23 cellular contexts compared by ENCODE assay signal in the genomic region with DNA sequence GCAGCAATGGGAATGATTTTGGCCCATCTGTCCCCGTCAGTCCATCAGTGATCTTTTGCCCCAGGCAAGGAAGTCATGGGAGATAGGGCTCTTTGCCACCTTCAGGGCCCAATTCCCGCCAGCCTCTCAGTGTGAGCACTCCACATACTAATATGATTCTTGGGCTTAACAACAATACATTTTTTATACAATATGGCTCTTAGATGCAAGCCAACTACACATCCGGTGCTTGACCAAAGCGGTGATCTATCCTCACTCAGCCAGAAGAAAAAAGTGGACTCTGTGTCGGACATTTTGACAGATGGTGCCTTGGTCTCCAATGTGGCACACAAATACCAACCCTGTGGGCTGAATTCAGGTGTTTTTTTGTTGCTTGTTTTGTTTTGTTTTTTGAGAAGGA.
A peak's percentile ranks its signal among the peaks of the same experiment; 100 is the strongest.
DNase-seq lines count a peak whose midpoint lies in the region; ATAC-seq lines count a peak whose summit lies in the region.
"Had no signal": no experiment of that assay in that cellular context is flagged by ENCODE, and none has a peak within 500 bp of the region (broad histone marks: within the 10 kb centered on the region; RNA-seq: fewer than 3 reads in every experiment).

No MANE protein-coding gene starts in this region.

- no peaks in the 10 kb centered on the region for H3K27me3 ChIP-seq in SJCRH30

- H3K4me1 Mint-ChIP-seq in T-helper 1 cell treated with Interleukin-12 subunit alpha and Interleukin-12 subunit beta and Interleukin-4 antibody, amounts not matched to agents 30 μg/mL and 1 μg/mL, for 36 hours (ENCODE audit: low read depth), result peaks cover 37% of the 10 kb centered on the region
- peaks cover 21% of the 10 kb centered on the region for H3K4me1 Mint-ChIP-seq in activated T-helper 17 cell treated with anti-CD3 and anti-CD28 coated beads, Interleukin-2, amount 50 U/mL, for 72 hours

- no peak overlapping the region for H3K4me3 Mint-ChIP-seq in T-helper 1 cell treated with Interleukin-12 subunit alpha and Interleukin-12 subunit beta and Interleukin-4 antibody, amounts not matched to agents 30 μg/mL and 1 μg/mL, for 36 hours
- no peak overlapping the region for H3K4me3 Mint-ChIP-seq in activated T-helper 17 cell treated with anti-CD3 and anti-CD28 coated beads, Interleukin-2, amount 50 U/mL, for 72 hours
- H3K4me3 Mint-ChIP-seq: B cell; CD14-positive monocyte; CD4-positive, alpha-beta memory T cell had no signal

- H3K4me1 ChIP-seq in SJCRH30, result peaks cover 7% of the 10 kb centered on the region; the same call in 1 of the 2 replicates
- H3K4me1 ChIP-seq: A549 had no signal

- no peak for DNase-seq in T-helper 1 cell
- peak; percentile 34 to 64 for DNase-seq in SJCRH30
- peak; percentile 55 for DNase-seq in cerebellar cortex (ENCODE audit: low spot score)
- no peak for DNase-seq in activated gamma-delta T cell (lab: John Stamatoyannopoulos, UW)
- DNase-seq: AML-193; CD4-positive, alpha-beta memory T cell; CD4-positive, CD25-positive, alpha-beta regulatory T cell; CD8-positive, alpha-beta memory T cell; COR-L47; DMS 273 treated with DMSO at 0.1 percent for 48 hours; DMS153; DMS53; DMS79; DND-41; EL; GF-D8 had no signal

- peaks cover 6% of the 10 kb centered on the region for H3K36me3 Mint-ChIP-seq in T-helper 1 cell treated with Interleukin-12 subunit alpha and Interleukin-12 subunit beta and Interleukin-4 antibody, amounts not matched to agents 30 μg/mL and 1 μg/mL, for 36 hours (ENCODE audit: low read depth)
- no peaks in the 10 kb centered on the region for H3K36me3 Mint-ChIP-seq in activated T-helper 17 cell treated with anti-CD3 and anti-CD28 coated beads, Interleukin-2, amount 50 U/mL, for 72 hours (ENCODE audit: low read depth)
- H3K36me3 Mint-ChIP-seq: CD14-positive monocyte; CD4-positive, alpha-beta memory T cell; CD8-positive, alpha-beta memory T cell had no signal

- peaks cover 21% of the 10 kb centered on the region for H3K9me3 Mint-ChIP-seq in T-helper 1 cell treated with Interleukin-12 subunit alpha and Interleukin-12 subunit beta and Interleukin-4 antibody, amounts not matched to agents 30 μg/mL and 1 μg/mL, for 36 hours
- peaks cover 5% of the 10 kb centered on the region for H3K9me3 Mint-ChIP-seq in activated T-helper 17 cell treated with anti-CD3 and anti-CD28 coated beads, Interleukin-2, amount 50 U/mL, for 72 hours
- H3K9me3 Mint-ChIP-seq: CD4-positive, alpha-beta memory T cell; CD4-positive, CD25-positive, alpha-beta regulatory T cell; CD8-positive, alpha-beta memory T cell had no signal

- H3K27me3 Mint-ChIP-seq in T-helper 1 cell treated with Interleukin-12 subunit alpha and Interleukin-12 subunit beta and Interleukin-4 antibody, amounts not matched to agents 30 μg/mL and 1 μg/mL, for 36 hours (ENCODE audit: low read depth), result no peaks in the 10 kb centered on the region
- H3K27me3 Mint-ChIP-seq in activated T-helper 17 cell treated with anti-CD3 and anti-CD28 coated beads, Interleukin-2, amount 50 U/mL, for 72 hours, result no peaks in the 10 kb centered on the region
- H3K27me3 Mint-ChIP-seq: B cell; CD4-positive, alpha-beta memory T cell; CD4-positive, CD25-positive, alpha-beta regulatory T cell had no signal

- H3K9me3 ChIP-seq in SJCRH30 (replicated peaks), result no peaks in the 10 kb centered on the region
- H3K9me3 ChIP-seq: A549 had no signal

- no peaks in the 10 kb centered on the region for H3K36me3 ChIP-seq in SJCRH30

- H3K4me3 ChIP-seq in SJCRH30, result no peak overlapping the region
- H3K4me3 ChIP-seq: A549 had no signal

- H3K27ac Mint-ChIP-seq in T-helper 1 cell treated with Interleukin-12 subunit alpha and Interleukin-12 subunit beta and Interleukin-4 antibody, amounts not matched to agents 30 μg/mL and 1 μg/mL, for 36 hours, result peak overlapping the region; percentile 21
- H3K27ac Mint-ChIP-seq in activated T-helper 17 cell treated with anti-CD3 and anti-CD28 coated beads, Interleukin-2, amount 50 U/mL, for 72 hours, result no peak overlapping the region
- H3K27ac Mint-ChIP-seq: B cell had no signal

- no peak for ATAC-seq in GM18502 (IDR thresholded peaks at IDR 0.05; ENCODE audit: poor library complexity, unreplicated experiment)
- no peak for ATAC-seq in activated T-helper 17 cell treated with anti-CD3 and anti-CD28 coated beads, Interleukin-2, amount 50 U/mL, for 72 hours (replicated peaks)
- ATAC-seq: A549 had no signal

- no peak overlapping the region for H3K27ac ChIP-seq in SJCRH30
- H3K27ac ChIP-seq: 22Rv1, A549 had no signal

Comparison
In these comparisons a context has a peak if more than half of its experiments do, and no peak if none do; other contexts are left out.
1. DNase-seq: peak in SJCRH30 (2 of 2) and cerebellar cortex (single experiment); none in T-helper 1 cell (0 of 5) and activated gamma-delta T cell (single experiment).